ENCODE assay signal across 9 cellular contexts in genomic region chr9:133558191-133559126, GRCh38. TPM values are rescaled to one million over a fixed set of nuclear protein-coding genes. Genes with fewer than 3 reads are reported as not detected.
A peak's percentile ranks its signal among the peaks of the same experiment; 100 is the strongest.
DNase-seq lines count a peak whose midpoint lies in the region; ATAC-seq, FAIRE-seq and TF ChIP-seq lines count a peak whose summit lies in the region.
"Had no signal": no experiment of that assay in that cellular context is flagged by ENCODE, and none has a peak within 500 bp of the region (broad histone marks: within the 10 kb centered on the region; RNA-seq: fewer than 3 reads in every experiment).

No MANE protein-coding gene starts in this region.

- peaks cover 0 to 20% of the 10 kb centered on the region in 2 donors for H3K4me1 ChIP-seq in kidney (ENCODE audit: control insufficient read depth in 1 of 2, insufficient read depth in 1 of 2, low read depth in 1 of 2, low read length in 2 of 2)

- peaks cover 2% of the 10 kb centered on the region for H3K27me3 Mint-ChIP-seq in activated CD8-positive, alpha-beta T cell treated with anti-CD3 and anti-CD28 coated beads for 36 hours
- no peaks in the 10 kb centered on the region for H3K27me3 Mint-ChIP-seq in activated CD8-positive, alpha-beta T cell treated with anti-CD3 and anti-CD28 coated beads, Interleukin-2, amount 10 ng/mL, durations not matched to agents 7 days and 5 days (ENCODE audit: low read depth)

- H3K4me3 Mint-ChIP-seq in activated CD8-positive, alpha-beta T cell treated with anti-CD3 and anti-CD28 coated beads for 36 hours: no peak overlapping the region
- H3K4me3 Mint-ChIP-seq in activated CD8-positive, alpha-beta T cell treated with anti-CD3 and anti-CD28 coated beads, Interleukin-2, amount 10 ng/mL, durations not matched to agents 7 days and 5 days: no peak overlapping the region

- H3K4me3 ChIP-seq in MG63 (no peak overlapping the region), astrocyte of the spinal cord (ENCODE audit: low read depth, low read length) (no peak overlapping the region), kidney (ENCODE audit: low read length in 2 of 2) (peak overlapping the region in 1 of 2 donors; percentile 17)

- H3K27ac ChIP-seq in kidney (ENCODE audit: low read depth in 2 of 2, low read length in 2 of 2): peak overlapping the region; percentile 70 to 75
- H3K27ac ChIP-seq: epithelial cell of prostate had no signal

- no peak for FAIRE-seq in kidney (lab: Jason Lieb, UNC)

- H3K9me3 Mint-ChIP-seq in activated CD8-positive, alpha-beta T cell treated with anti-CD3 and anti-CD28 coated beads for 36 hours: no peaks in the 10 kb centered on the region
- no peaks in the 10 kb centered on the region for H3K9me3 Mint-ChIP-seq in activated CD8-positive, alpha-beta T cell treated with anti-CD3 and anti-CD28 coated beads, Interleukin-2, amount 10 ng/mL, durations not matched to agents 7 days and 5 days (ENCODE audit: insufficient read depth)

- no peaks in the 10 kb centered on the region for H3K9me3 ChIP-seq in MG63
- no peaks in the 10 kb centered on the region for H3K9me3 ChIP-seq in kidney (ENCODE audit: control insufficient read depth in 1 of 2, low read length in 2 of 2)

- H3K36me3 ChIP-seq in MG63 (no peaks in the 10 kb centered on the region), kidney (ENCODE audit: control insufficient read depth in 1 of 2, insufficient read depth in 2 of 2, low read length in 2 of 2) (peaks cover 0 to 4% of the 10 kb centered on the region in 2 donors)

- POLR2A ChIA-PET in activated CD8-positive, alpha-beta T cell treated with anti-CD3 and anti-CD28 coated beads for 36 hours (lab: Charles Lee): interaction anchor here (0.7 to 1.3 kb wide), 2 partner anchors 10 to 228 kb away, joined by 3 to 4 read pairs; no protein-coding TSS in a partner anchor
- POLR2A ChIA-PET in activated CD8-positive, alpha-beta T cell treated with anti-CD3 and anti-CD28 coated beads, Interleukin-2, amount 10 ng/mL, durations not matched to agents 7 days and 5 days (lab: Charles Lee): no interaction called here

- H3K27ac Mint-ChIP-seq in activated CD8-positive, alpha-beta T cell treated with anti-CD3 and anti-CD28 coated beads for 36 hours: peak overlapping the region; percentile 61
- H3K27ac Mint-ChIP-seq in activated CD8-positive, alpha-beta T cell treated with anti-CD3 and anti-CD28 coated beads, Interleukin-2, amount 10 ng/mL, durations not matched to agents 7 days and 5 days: no peak overlapping the region

- H3K27me3 ChIP-seq in MG63: no peaks in the 10 kb centered on the region; the same call in 1 of the 2 replicates

- DNase-seq in activated CD8-positive, alpha-beta T cell treated with anti-CD3 and anti-CD28 coated beads for 36 hours: peak; percentile 71
- no peak for DNase-seq in activated CD8-positive, alpha-beta T cell treated with anti-CD3 and anti-CD28 coated beads, Interleukin-2, amount 10 ng/mL, durations not matched to agents 7 days and 5 days
- DNase-seq in MG63 (peak; percentile 85), astrocyte of the spinal cord (ENCODE audit: low read depth, low spot score) (peak; percentile 84), kidney (no peak), T-helper 2 cell (no peak), cerebellar cortex (ENCODE audit: low spot score) (no peak)
- DNase-seq in stimulated activated CD4-positive, alpha-beta T cell treated with anti-CD3 and anti-CD28 coated beads, TNF-alpha, amount 100 ng/mL, for 48 hours (ENCODE audit: low read depth in 3 of 3): peak in 2 of 3 donors; percentile 18 to 28

- CTCF ChIA-PET in activated CD8-positive, alpha-beta T cell treated with anti-CD3 and anti-CD28 coated beads for 36 hours (lab: Charles Lee): no interaction called here
- CTCF ChIA-PET in activated CD8-positive, alpha-beta T cell treated with anti-CD3 and anti-CD28 coated beads, Interleukin-2, amount 10 ng/mL, durations not matched to agents 7 days and 5 days (lab: Charles Lee): interaction anchor here (0.6 kb wide), 1 partner anchor 437 kb away, joined by 3 read pairs; no protein-coding TSS in a partner anchor

- no peak for TF ChIP-seq CTCF in activated CD8-positive, alpha-beta T cell treated with anti-CD3 and anti-CD28 coated beads for 36 hours (IDR thresholded peaks at IDR 0.05)
- TF ChIP-seq CTCF in astrocyte of the spinal cord (IDR thresholded peaks at IDR 0.05; ENCODE audit: low read depth, low read length) (no peak), kidney (IDR thresholded peaks at IDR 0.05; ENCODE audit: borderline replicate concordance, extremely low read depth, insufficient read depth) (no peak)

- intact Hi-C loops in activated CD8-positive, alpha-beta T cell treated with anti-CD3 and anti-CD28 coated beads for 36 hours (cut with micrococcal nuclease): no loop called here
- intact Hi-C loops in kidney (cut with DNase I): no loop called here

- H3K4me1 Mint-ChIP-seq in activated CD8-positive, alpha-beta T cell treated with anti-CD3 and anti-CD28 coated beads for 36 hours (ENCODE audit: low read depth): peaks cover 19% of the 10 kb centered on the region
- H3K4me1 Mint-ChIP-seq in activated CD8-positive, alpha-beta T cell treated with anti-CD3 and anti-CD28 coated beads, Interleukin-2, amount 10 ng/mL, durations not matched to agents 7 days and 5 days (ENCODE audit: low read depth): peaks cover 11% of the 10 kb centered on the region

- ATAC-seq in activated CD8-positive, alpha-beta T cell treated with anti-CD3 and anti-CD28 coated beads for 36 hours: peak; percentile 84
- ATAC-seq in activated CD8-positive, alpha-beta T cell treated with anti-CD3 and anti-CD28 coated beads, Interleukin-2, amount 10 ng/mL, durations not matched to agents 7 days and 5 days: no peak

- peak overlapping the region in 1 of 2 donors; percentile 31 for H3K9ac ChIP-seq in kidney (ENCODE audit: low read length in 2 of 2)

- in situ Hi-C loops in astrocyte of the spinal cord (cut with HindIII; ENCODE audit: low sequenced_read_pairs): no loop called here

- no peaks in the 10 kb centered on the region for H3K36me3 Mint-ChIP-seq in activated CD8-positive, alpha-beta T cell treated with anti-CD3 and anti-CD28 coated beads for 36 hours (ENCODE audit: low read depth)
- H3K36me3 Mint-ChIP-seq in activated CD8-positive, alpha-beta T cell treated with anti-CD3 and anti-CD28 coated beads, Interleukin-2, amount 10 ng/mL, durations not matched to agents 7 days and 5 days (ENCODE audit: low read depth): no peaks in the 10 kb centered on the region

RNA-seq across cellular contexts. Expression of gene ADAMTSL2, which starts 24.0 kb away (rescaled TPM):
- total RNA-seq in activated CD8-positive, alpha-beta T cell treated with anti-CD3 and anti-CD28 coated beads for 36 hours: under 1 TPM; 0.11 to 0.25 TPM
- not detected for total RNA-seq in activated CD8-positive, alpha-beta T cell treated with anti-CD3 and anti-CD28 coated beads, Interleukin-2, amount 10 ng/mL, durations not matched to agents 7 days and 5 days
- total RNA-seq in MG63 (2014; rRNA removed; shearing (Covaris generic); ENCODE audit: low replicate concordance): 0.10 and 0.72 TPM in 2 replicates
- total RNA-seq in kidney: 32.1 TPM
- polyA plus RNA-seq in kidney (ENCODE audit: insufficient read depth, low read depth, low replicate concordance): 20.0 TPM

RNA-seq across cellular contexts. Expression of gene MYMK, which starts 33.7 kb away (rescaled TPM):
- total RNA-seq in activated CD8-positive, alpha-beta T cell treated with anti-CD3 and anti-CD28 coated beads for 36 hours: not detected
- not detected for total RNA-seq in activated CD8-positive, alpha-beta T cell treated with anti-CD3 and anti-CD28 coated beads, Interleukin-2, amount 10 ng/mL, durations not matched to agents 7 days and 5 days
- total RNA-seq in MG63 (2014; rRNA removed; shearing (Covaris generic); ENCODE audit: low replicate concordance): not detected in 2 replicates
- total RNA-seq in kidney: not detected
- polyA plus RNA-seq in kidney (ENCODE audit: insufficient read depth, low read depth, low replicate concordance): not detected

RNA-seq across cellular contexts. Expression of gene FAM163B, which starts 50.7 kb away (rescaled TPM):
- total RNA-seq in activated CD8-positive, alpha-beta T cell treated with anti-CD3 and anti-CD28 coated beads for 36 hours: not detected
- not detected for total RNA-seq in activated CD8-positive, alpha-beta T cell treated with anti-CD3 and anti-CD28 coated beads, Interleukin-2, amount 10 ng/mL, durations not matched to agents 7 days and 5 days
- total RNA-seq in MG63 (2014; rRNA removed; shearing (Covaris generic); ENCODE audit: low replicate concordance): not detected in 2 replicates
- total RNA-seq in kidney: 0.54 TPM
- polyA plus RNA-seq in kidney (ENCODE audit: insufficient read depth, low read depth, low replicate concordance): not detected

Comparison
In these comparisons a context has a peak if more than half of its experiments do, and no peak if none do; other contexts are left out.
1. DNase-seq: peak in activated CD8-positive, alpha-beta T cell treated with anti-CD3 and anti-CD28 coated beads for 36 hours (single experiment), MG63 (single experiment), astrocyte of the spinal cord (single experiment) and stimulated activated CD4-positive, alpha-beta T cell treated with anti-CD3 and anti-CD28 coated beads, TNF-alpha, amount 100 ng/mL, for 48 hours (2 of 3); none in activated CD8-positive, alpha-beta T cell treated with anti-CD3 and anti-CD28 coated beads, Interleukin-2, amount 10 ng/mL, durations not matched to agents 7 days and 5 days (single experiment), kidney (single experiment), T-helper 2 cell (0 of 5) and cerebellar cortex (single experiment).
2. RNA of gene ADAMTSL2, which starts 24.0 kb away (total RNA-seq): 32.1 TPM in kidney (single experiment); 0.10 to 0.72 TPM in MG63, 0.11 to 0.25 TPM in activated CD8-positive, alpha-beta T cell treated with anti-CD3 and anti-CD28 coated beads for 36 hours and not detected in activated CD8-positive, alpha-beta T cell treated with anti-CD3 and anti-CD28 coated beads, Interleukin-2, amount 10 ng/mL, durations not matched to agents 7 days and 5 days; every median in the first group is over 10 times any median in the second.